In the genomic region with DNA sequence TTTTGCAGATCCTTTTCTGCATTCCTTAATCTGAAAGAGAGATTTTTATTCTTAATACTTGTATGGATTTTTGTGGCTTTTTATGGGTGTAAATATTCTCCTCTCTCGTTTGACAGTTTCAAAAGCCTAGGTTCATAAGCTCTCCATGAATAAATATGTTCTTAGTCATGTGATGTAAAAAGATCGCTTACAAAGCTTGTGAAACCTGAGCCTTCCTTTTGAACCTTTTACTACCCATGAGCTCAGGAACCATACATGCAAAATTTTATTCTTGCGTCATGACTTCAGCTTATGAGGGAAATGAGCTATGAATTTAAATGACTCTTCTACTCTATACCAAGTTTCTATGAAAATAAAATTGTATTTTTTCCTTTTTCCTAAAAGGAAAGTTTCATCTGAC, we compare ENCODE assay signal across 11 cellular contexts.
DNase-seq lines count a peak whose midpoint lies in the region; ATAC-seq and TF ChIP-seq lines count a peak whose summit lies in the region.
"Had no signal": no experiment of that assay in that cellular context is flagged by ENCODE, and none has a peak within 500 bp of the region (broad histone marks: within the 10 kb centered on the region; RNA-seq: fewer than 3 reads in every experiment).

No MANE protein-coding gene starts in this region.

- no peaks in the 10 kb centered on the region for H3K9me3 ChIP-seq in T-helper 17 cell (ENCODE audit: control insufficient read depth, low read length, poor library complexity, severe bottlenecking)
- H3K9me3 ChIP-seq in psoas muscle: no peaks in the 10 kb centered on the region

- no peaks in the 10 kb centered on the region for H3K27me3 Mint-ChIP-seq in T-helper 17 cell
- H3K27me3 Mint-ChIP-seq: activated CD4-positive, alpha-beta T cell treated with anti-CD3 and anti-CD28 coated beads, Interleukin-2, amount 10 ng/mL, durations not matched to agents 7 days and 5 days; activated naive CD4-positive, alpha-beta T cell treated with anti-CD3 and anti-CD28 coated beads, Interleukin-2, amount 10 ng/mL, durations not matched to agents 7 days and 5 days had no signal

- ATAC-seq in T-helper 17 cell: no peak
- ATAC-seq in psoas muscle: peak; percentile 62 to 81 (median 75)
- no peak for ATAC-seq in GM18861 (IDR thresholded peaks at IDR 0.05; ENCODE audit: unreplicated experiment)
- no peak for ATAC-seq in left lobe of liver
- ATAC-seq: stimulated activated effector memory CD8-positive, alpha-beta T cell treated with anti-CD3 and anti-CD28 coated beads, Interleukin-12 subunit alpha, Interleukin-12 subunit beta, amount 100 ng/mL, for 72 hours had no signal

- H3K36me3 ChIP-seq in psoas muscle (ENCODE audit: insufficient read depth in 1 of 2, low read depth in 1 of 2): no peaks in the 10 kb centered on the region

- peaks cover 8% of the 10 kb centered on the region for H3K4me1 Mint-ChIP-seq in T-helper 17 cell
- H3K4me1 Mint-ChIP-seq: stimulated activated effector memory CD8-positive, alpha-beta T cell treated with anti-CD3 and anti-CD28 coated beads, Interleukin-12 subunit alpha, Interleukin-12 subunit beta, amount 100 ng/mL, for 72 hours had no signal

- peaks cover 56% of the 10 kb centered on the region for H3K4me1 ChIP-seq in psoas muscle

- H3K4me3 ChIP-seq in psoas muscle: no peak overlapping the region

- no peak for TF ChIP-seq CTCF in psoas muscle (IDR thresholded peaks at IDR 0.05)

- H3K27ac ChIP-seq in psoas muscle: peak overlapping the region; percentile 54

- WGBS in psoas muscle, 3 donors: 23 to 32% (median 24%) methylated on average over 3 of the region's 3 CpGs

- intact Hi-C loops in psoas muscle (cut with DNase I): no loop called here

- no peaks in the 10 kb centered on the region for H3K36me3 Mint-ChIP-seq in T-helper 17 cell (ENCODE audit: low read depth)
- H3K36me3 Mint-ChIP-seq: activated naive CD4-positive, alpha-beta T cell treated with anti-CD3 and anti-CD28 coated beads, Interleukin-2, amount 10 ng/mL, durations not matched to agents 7 days and 5 days; stimulated activated effector memory CD8-positive, alpha-beta T cell treated with anti-CD3 and anti-CD28 coated beads, Interleukin-12 subunit alpha, Interleukin-12 subunit beta, amount 100 ng/mL, for 72 hours had no signal

- H3K4me3 Mint-ChIP-seq in T-helper 17 cell: no peak overlapping the region
- H3K4me3 Mint-ChIP-seq: activated CD4-positive, alpha-beta T cell treated with anti-CD3 and anti-CD28 coated beads, Interleukin-2, amount 10 ng/mL, durations not matched to agents 7 days and 5 days; activated naive CD4-positive, alpha-beta T cell treated with anti-CD3 and anti-CD28 coated beads, Interleukin-2, amount 10 ng/mL, durations not matched to agents 7 days and 5 days; stimulated activated effector memory CD8-positive, alpha-beta T cell treated with anti-CD3 and anti-CD28 coated beads, Interleukin-12 subunit alpha, Interleukin-12 subunit beta, amount 100 ng/mL, for 72 hours had no signal

- DNase-seq in NCI-H82 (lab: John Stamatoyannopoulos, UW) (peak; percentile 30), NCI-H82 treated with DMSO at 0.1 percent for 48 hours (lab: John Stamatoyannopoulos, UW; ENCODE audit: unreplicated experiment) (no peak), NCI-H2081 (lab: John Stamatoyannopoulos, UW) (peak; percentile 27 to 67), T-helper 17 cell (no peak), psoas muscle (no peak), kidney tubule cell (ENCODE audit: low spot score) (no peak), left lobe of liver (ENCODE audit: low spot score) (no peak)
- DNase-seq: activated CD4-positive, alpha-beta T cell treated with anti-CD3 and anti-CD28 coated beads, Interleukin-2, amount 10 ng/mL, durations not matched to agents 7 days and 5 days; activated naive CD4-positive, alpha-beta T cell treated with anti-CD3 and anti-CD28 coated beads, Interleukin-2, amount 10 ng/mL, durations not matched to agents 7 days and 5 days had no signal

- H3K27ac Mint-ChIP-seq in T-helper 17 cell: peak overlapping the region; percentile 59
- H3K27ac Mint-ChIP-seq: activated CD4-positive, alpha-beta T cell treated with anti-CD3 and anti-CD28 coated beads, Interleukin-2, amount 10 ng/mL, durations not matched to agents 7 days and 5 days; activated naive CD4-positive, alpha-beta T cell treated with anti-CD3 and anti-CD28 coated beads, Interleukin-2, amount 10 ng/mL, durations not matched to agents 7 days and 5 days; stimulated activated effector memory CD8-positive, alpha-beta T cell treated with anti-CD3 and anti-CD28 coated beads, Interleukin-12 subunit alpha, Interleukin-12 subunit beta, amount 100 ng/mL, for 72 hours had no signal

- no peaks in the 10 kb centered on the region for H3K27me3 ChIP-seq in psoas muscle (ENCODE audit: insufficient read depth in 3 of 3, low read length in 2 of 3)

Comparison
In these comparisons a context has a peak if more than half of its experiments do, and no peak if none do; other contexts are left out.
1. DNase-seq: peak in NCI-H82 (single experiment) and NCI-H2081 (2 of 2); none in NCI-H82 treated with DMSO at 0.1 percent for 48 hours (single experiment), T-helper 17 cell (0 of 3), psoas muscle (0 of 2), kidney tubule cell (single experiment) and left lobe of liver (single experiment).
2. ATAC-seq: peak in psoas muscle (4 of 4); none in T-helper 17 cell (single experiment), GM18861 (single experiment) and left lobe of liver (single experiment).